In the genomic region with DNA sequence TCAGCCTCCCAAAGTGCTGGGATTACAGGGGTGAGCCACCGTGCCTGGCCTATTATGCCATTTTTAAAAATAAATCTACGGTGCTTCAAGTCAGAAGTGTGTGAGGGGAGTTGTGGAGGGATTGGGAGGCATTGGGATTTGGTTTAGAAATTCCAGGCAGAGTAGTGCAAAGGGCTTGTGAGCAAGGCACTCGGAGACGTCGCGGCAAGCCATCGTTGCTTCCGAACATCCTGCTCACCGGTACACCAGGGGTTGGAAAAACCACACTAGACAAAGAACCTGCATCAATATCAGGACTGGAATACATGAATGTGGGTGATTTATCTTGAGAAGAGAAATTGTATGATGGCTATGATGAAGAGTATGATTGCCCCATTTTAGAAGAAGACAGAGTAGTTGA, we compare ENCODE assay signal across 8 cellular contexts.
"Had no signal": no experiment of that assay in that cellular context is flagged by ENCODE, and none has a peak within 500 bp of the region (broad histone marks: within the 10 kb centered on the region; RNA-seq: fewer than 3 reads in every experiment).

No MANE protein-coding gene starts in this region.

- H3K9ac ChIP-seq: GM23248 had no signal

- H3K4me3 ChIP-seq: GM23248, HAP-1 had no signal

- H2AFZ ChIP-seq: GM23248 had no signal

- H3K4me3 Mint-ChIP-seq: H9, HFFc6 had no signal

- H3K9me3 ChIP-seq: HAP-1 had no signal

- H3K4me1 ChIP-seq: HAP-1 had no signal

- H3K36me3 ChIP-seq: HAP-1 had no signal

- H3K27ac Mint-ChIP-seq: H9, HFFc6 had no signal

- H3K4me1 Mint-ChIP-seq: H9 had no signal

- ATAC-seq: HCT116 had no signal

- DNase-seq: GM23248, GOT3, H7, H9, HCEC 1CT, HFFc6 had no signal

- H3K27ac ChIP-seq: GM23248 had no signal
